ENCODE assay signal across 10 cellular contexts in genomic region chr13:63124863-63125262, GRCh38.
DNase-seq lines count a peak whose midpoint lies in the region; ATAC-seq and TF ChIP-seq lines count a peak whose summit lies in the region.
"Had no signal": no experiment of that assay in that cellular context is flagged by ENCODE, and none has a peak within 500 bp of the region (broad histone marks: within the 10 kb centered on the region; RNA-seq: fewer than 3 reads in every experiment).

No MANE protein-coding gene starts in this region.

- no peak overlapping the region for H3K27ac ChIP-seq in ascending aorta
- H3K27ac ChIP-seq: ovary had no signal

- H3K9me3 Mint-ChIP-seq in nephron progenitor cell = no peaks in the 10 kb centered on the region
- no peaks in the 10 kb centered on the region for H3K9me3 Mint-ChIP-seq in stimulated activated naive CD8-positive, alpha-beta T cell treated with anti-CD3 and anti-CD28 coated beads, Interleukin-15, amount 100 ng/mL, for 72 hours
- H3K9me3 Mint-ChIP-seq in activated naive CD4-positive, alpha-beta T cell treated with anti-CD3 and anti-CD28 coated beads, Interleukin-2, amount 50 U/mL, for 72 hours = peaks cover 0 to 7% of the 10 kb centered on the region in 2 donors

- no peaks in the 10 kb centered on the region for H3K36me3 ChIP-seq in ascending aorta
- H3K36me3 ChIP-seq: ovary had no signal

- no peaks in the 10 kb centered on the region for H3K4me1 ChIP-seq in ascending aorta

- H3K36me3 Mint-ChIP-seq in nephron progenitor cell (ENCODE audit: low read depth) = no peaks in the 10 kb centered on the region
- H3K36me3 Mint-ChIP-seq in activated naive CD4-positive, alpha-beta T cell treated with anti-CD3 and anti-CD28 coated beads, Interleukin-2, amount 50 U/mL, for 72 hours = no peaks in the 10 kb centered on the region

- H3K4me3 Mint-ChIP-seq in nephron progenitor cell = no peak overlapping the region
- H3K4me3 Mint-ChIP-seq in stimulated activated naive CD8-positive, alpha-beta T cell treated with anti-CD3 and anti-CD28 coated beads, Interleukin-15, amount 100 ng/mL, for 72 hours = no peak overlapping the region
- H3K4me3 Mint-ChIP-seq: IgD-negative memory B cell had no signal

- DNase-seq in GM03348 (ENCODE audit: low spot score) = peak; percentile 12
- DNase-seq in NB4 (ENCODE audit: low read depth) = peak; percentile 20
- DNase-seq in brain pericyte (ENCODE audit: low read depth, low spot score) = peak; percentile 4
- no peak for DNase-seq in nephron progenitor cell
- DNase-seq in stimulated activated naive CD8-positive, alpha-beta T cell treated with anti-CD3 and anti-CD28 coated beads, Interleukin-15, amount 100 ng/mL, for 72 hours = no peak
- no peak for DNase-seq in ascending aorta (ENCODE audit: low spot score in 2 of 2)
- DNase-seq in stimulated activated naive CD8-positive, alpha-beta T cell treated with anti-CD3 and anti-CD28 coated beads, Interleukin-15, Interleukin-2, amounts not matched to agents 100 U/mL and 50 U/mL, for 24 hours = no peak
- DNase-seq in activated naive CD4-positive, alpha-beta T cell treated with anti-CD3 and anti-CD28 coated beads, Interleukin-2, amount 50 U/mL, for 72 hours (ENCODE audit: low spot score in 2 of 2) = no peak
- DNase-seq: ovary had no signal

- no peak for TF ChIP-seq POLR2A in NB4 (IDR thresholded peaks at IDR 0.05; ENCODE audit: extremely low read depth, insufficient read length)

- no peaks in the 10 kb centered on the region for H3K27me3 ChIP-seq in ascending aorta
- H3K27me3 ChIP-seq: ovary had no signal

- no peaks in the 10 kb centered on the region for H3K27me3 Mint-ChIP-seq in nephron progenitor cell (ENCODE audit: low read depth, poor library complexity)
- no peaks in the 10 kb centered on the region for H3K27me3 Mint-ChIP-seq in stimulated activated naive CD8-positive, alpha-beta T cell treated with anti-CD3 and anti-CD28 coated beads, Interleukin-15, amount 100 ng/mL, for 72 hours
- H3K27me3 Mint-ChIP-seq: IgD-negative memory B cell had no signal

- H3K4me1 Mint-ChIP-seq in nephron progenitor cell = no peaks in the 10 kb centered on the region
- no peaks in the 10 kb centered on the region for H3K4me1 Mint-ChIP-seq in stimulated activated naive CD8-positive, alpha-beta T cell treated with anti-CD3 and anti-CD28 coated beads, Interleukin-15, amount 100 ng/mL, for 72 hours
- H3K4me1 Mint-ChIP-seq: IgD-negative memory B cell had no signal

- no peak overlapping the region for H3K4me3 ChIP-seq in NB4 (ENCODE audit: low read depth, low read length)
- no peak overlapping the region for H3K4me3 ChIP-seq in ascending aorta
- H3K4me3 ChIP-seq: ovary had no signal

- no peak overlapping the region for H3K27ac Mint-ChIP-seq in nephron progenitor cell
- H3K27ac Mint-ChIP-seq in stimulated activated naive CD8-positive, alpha-beta T cell treated with anti-CD3 and anti-CD28 coated beads, Interleukin-15, amount 100 ng/mL, for 72 hours = no peak overlapping the region
- H3K27ac Mint-ChIP-seq in activated naive CD4-positive, alpha-beta T cell treated with anti-CD3 and anti-CD28 coated beads, Interleukin-2, amount 50 U/mL, for 72 hours = no peak overlapping the region
- H3K27ac Mint-ChIP-seq: IgD-negative memory B cell had no signal

- intact Hi-C loops in ascending aorta (cut with DNase I) = no loop called here

- H3K9me3 ChIP-seq in ascending aorta = no peaks in the 10 kb centered on the region
- H3K9me3 ChIP-seq: ovary had no signal

- ATAC-seq in stimulated activated naive CD8-positive, alpha-beta T cell treated with anti-CD3 and anti-CD28 coated beads, Interleukin-15, amount 100 ng/mL, for 72 hours = no peak
- ATAC-seq in stimulated activated naive CD8-positive, alpha-beta T cell treated with anti-CD3 and anti-CD28 coated beads, Interleukin-15, Interleukin-2, amounts not matched to agents 100 U/mL and 50 U/mL, for 24 hours = no peak
- no peak for ATAC-seq in activated naive CD4-positive, alpha-beta T cell treated with anti-CD3 and anti-CD28 coated beads, Interleukin-2, amount 50 U/mL, for 72 hours

- TF ChIP-seq CTCF in NB4 (IDR thresholded peaks at IDR 0.05; ENCODE audit: low read depth, low read length) (no peak), nephron progenitor cell (IDR thresholded peaks at IDR 0.05) (peak; percentile 49), ascending aorta (IDR thresholded peaks at IDR 0.05) (no peak)

Comparison
In these comparisons a context has a peak if more than half of its experiments do, and no peak if none do; other contexts are left out.
1. DNase-seq: peak in GM03348 (single experiment), NB4 (single experiment) and brain pericyte (single experiment); none in nephron progenitor cell (single experiment), stimulated activated naive CD8-positive, alpha-beta T cell treated with anti-CD3 and anti-CD28 coated beads, Interleukin-15, amount 100 ng/mL, for 72 hours (0 of 2), ascending aorta (0 of 2), stimulated activated naive CD8-positive, alpha-beta T cell treated with anti-CD3 and anti-CD28 coated beads, Interleukin-15, Interleukin-2, amounts not matched to agents 100 U/mL and 50 U/mL, for 24 hours (single experiment) and activated naive CD4-positive, alpha-beta T cell treated with anti-CD3 and anti-CD28 coated beads, Interleukin-2, amount 50 U/mL, for 72 hours (0 of 2).